Comparison of ENCODE assay signal across 9 cellular contexts in genomic region chr14:100900837-100901390, GRCh38. TPM values are rescaled to one million over a fixed set of nuclear protein-coding genes. Genes with fewer than 3 reads are reported as not detected.
A peak's percentile ranks its signal among the peaks of the same experiment; 100 is the strongest.
DNase-seq lines count a peak whose midpoint lies in the region.
"Had no signal": no experiment of that assay in that cellular context is flagged by ENCODE, and none has a peak within 500 bp of the region (broad histone marks: within the 10 kb centered on the region; RNA-seq: fewer than 3 reads in every experiment).

No MANE protein-coding gene starts in this region.

- no peak overlapping the region for H2AK5ac ChIP-seq in mesenchymal stem cell (ENCODE audit: low read length, severe bottlenecking)

- no peak overlapping the region for H2BK12ac ChIP-seq in mesenchymal stem cell (ENCODE audit: low read length in 2 of 2)

- no peak overlapping the region for H3K18ac ChIP-seq in mesenchymal stem cell (ENCODE audit: low read depth in 1 of 2, low read length in 2 of 2)

- no peak overlapping the region for H2AFZ ChIP-seq in mesenchymal stem cell (ENCODE audit: low read depth, low read length)
- H2AFZ ChIP-seq: parathyroid adenoma had no signal

- DNase-seq in NCI-H82 (lab: John Stamatoyannopoulos, UW) (peak; percentile 72), NCI-H82 treated with DMSO at 0.1 percent for 48 hours (lab: John Stamatoyannopoulos, UW; ENCODE audit: unreplicated experiment) (no peak), NCI-H146 treated with DMSO at 0.1 percent for 48 hours (lab: John Stamatoyannopoulos, UW; ENCODE audit: unreplicated experiment) (peak; percentile 58), astrocyte of the hippocampus (ENCODE audit: low read depth, low spot score) (peak; percentile 56), mesenchymal stem cell (peak; percentile 65), occipital lobe (lab: John Stamatoyannopoulos, UW) (no peak)
- no peak for DNase-seq in activated CD4-positive, CD25-positive, alpha-beta regulatory T cell treated with anti-CD3 and anti-CD28 coated beads, Interleukin-2, amount 50 U/mL, for 72 hours
- DNase-seq in central memory CD4-positive, alpha-beta T cell = no peak

- H3K14ac ChIP-seq in mesenchymal stem cell (ENCODE audit: low read length in 2 of 2) = no peak overlapping the region

- no peak overlapping the region for H2BK15ac ChIP-seq in mesenchymal stem cell (ENCODE audit: low read depth, poor library complexity, severe bottlenecking)

- H3K4me3 ChIP-seq in mesenchymal stem cell (ENCODE audit: insufficient read depth in 1 of 2, low read depth in 1 of 2, low read length in 2 of 2) = no peak overlapping the region

- no peak overlapping the region for H3K4ac ChIP-seq in mesenchymal stem cell (ENCODE audit: low read depth in 1 of 2, low read length in 2 of 2)

- no peak overlapping the region for H2BK5ac ChIP-seq in mesenchymal stem cell (ENCODE audit: low read depth, low read length, poor library complexity, severe bottlenecking)

- no peak overlapping the region for H3K23ac ChIP-seq in mesenchymal stem cell (ENCODE audit: low read length in 2 of 2)

- no peak overlapping the region for H4K91ac ChIP-seq in mesenchymal stem cell (ENCODE audit: low read length)

- H3K27ac ChIP-seq in mesenchymal stem cell (ENCODE audit: low read length, poor library complexity, severe bottlenecking) = no peak overlapping the region
- H3K27ac ChIP-seq: parathyroid adenoma had no signal

- H3K4me1 ChIP-seq in mesenchymal stem cell (ENCODE audit: control insufficient read depth, insufficient read depth, low read depth, low read length) = peaks cover 22% of the 10 kb centered on the region
- H3K4me1 ChIP-seq: parathyroid adenoma had no signal

- peaks cover 51 to 72% of the 10 kb centered on the region in 2 experiments for H3K27me3 ChIP-seq in mesenchymal stem cell (ENCODE audit: control insufficient read depth in 1 of 2, insufficient read depth in 1 of 2, low read length in 2 of 2)

- H3K9me3 ChIP-seq in mesenchymal stem cell (ENCODE audit: control insufficient read depth, low read length) = no peaks in the 10 kb centered on the region

- no peak overlapping the region for H2BK120ac ChIP-seq in mesenchymal stem cell (ENCODE audit: low read depth, low read length)

- no peak overlapping the region for H3K4me2 ChIP-seq in mesenchymal stem cell (ENCODE audit: low read length, poor library complexity, severe bottlenecking)

- no peak overlapping the region for H4K8ac ChIP-seq in mesenchymal stem cell (ENCODE audit: low read length)

- peaks cover 0 to 76% of the 10 kb centered on the region in 2 experiments for H3K36me3 ChIP-seq in mesenchymal stem cell (ENCODE audit: control insufficient read depth in 1 of 2, insufficient read depth in 2 of 2, low read depth in 1 of 2, low read length in 2 of 2)

- H3K9ac ChIP-seq in mesenchymal stem cell (ENCODE audit: low read length) = no peak overlapping the region
- H3K9ac ChIP-seq: parathyroid adenoma had no signal

- H3K79me1 ChIP-seq in mesenchymal stem cell (replicated peaks; ENCODE audit: low read length, poor library complexity, severe bottlenecking) = no peaks in the 10 kb centered on the region

- 36% methylated on average over 15 of the region's 15 CpGs for WGBS in mesenchymal stem cell

RNA-seq across cellular contexts. Expression of gene RTL1, which starts 2.6 kb away (rescaled TPM):
- 0.07 TPM for polyA plus RNA-seq in mesenchymal stem cell (2013, experiment 1 of 2)
- 0.04 TPM for polyA plus RNA-seq in mesenchymal stem cell (2013, experiment 2 of 2)
- not detected for total RNA-seq in occipital lobe

Comparison
In these comparisons a context has a peak if more than half of its experiments do, and no peak if none do; other contexts are left out.
1. DNase-seq: peak in NCI-H82 (single experiment), NCI-H146 treated with DMSO at 0.1 percent for 48 hours (single experiment), astrocyte of the hippocampus (single experiment) and mesenchymal stem cell (single experiment); none in NCI-H82 treated with DMSO at 0.1 percent for 48 hours (single experiment), activated CD4-positive, CD25-positive, alpha-beta regulatory T cell treated with anti-CD3 and anti-CD28 coated beads, Interleukin-2, amount 50 U/mL, for 72 hours (single experiment), central memory CD4-positive, alpha-beta T cell (single experiment) and occipital lobe (single experiment).